19 cellular contexts compared by ENCODE assay signal in genomic region chr2:160156084-160156483, GRCh38. TPM values are rescaled to one million over a fixed set of nuclear protein-coding genes. Genes with fewer than 3 reads are reported as not detected.
DNase-seq lines count a peak whose midpoint lies in the region; ATAC-seq, FAIRE-seq and TF ChIP-seq lines count a peak whose summit lies in the region.
"Had no signal": no experiment of that assay in that cellular context is flagged by ENCODE, and none has a peak within 500 bp of the region (broad histone marks: within the 10 kb centered on the region; RNA-seq: fewer than 3 reads in every experiment).

No MANE protein-coding gene starts in this region.

- intact Hi-C loops in mammary epithelial cell (cut with micrococcal nuclease), result no loop called here

- TF ChIP-seq RAD21 in SK-N-SH (IDR thresholded peaks at IDR 0.05; ENCODE audit: low read length), result no peak

- no peaks in the 10 kb centered on the region for H3K9me2 ChIP-seq in SK-N-SH

- BruUV-seq in mammary epithelial cell (replicated peaks; lab: Mats Ljungman, UMichigan), result no TSS peak

- H3F3A ChIP-seq in SK-N-SH (replicated peaks; ENCODE audit: insufficient read depth), result no peaks in the 10 kb centered on the region

- DNase-seq in SK-N-SH, result no peak
- no peak for DNase-seq in mammary epithelial cell
- peak; percentile 34 for DNase-seq in kidney tubule cell (ENCODE audit: low spot score)
- no peak for DNase-seq in stimulated activated CD4-positive, alpha-beta T cell treated with anti-CD3 and anti-CD28 coated beads, Interleukin-15, amount 100 ng/mL, for 24 hours
- DNase-seq in HTR-8/SVneo (ENCODE audit: insufficient read length, low spot score), result no peak
- DNase-seq in GDM1 (lab: John Stamatoyannopoulos, UW), result no peak
- no peak for DNase-seq in erythroblast (lab: John Stamatoyannopoulos, UW)
- DNase-seq: activated CD4-positive, alpha-beta T cell treated with anti-CD3 and anti-CD28 coated beads for 36 hours; activated naive CD4-positive, alpha-beta T cell; DND-41; dorsolateral prefrontal cortex; NCI-H1694; NCI-H446 treated with DMSO at 0.1 percent for 48 hours; SIG-M5; transverse colon had no signal

- no peak for TF ChIP-seq EP300 in SK-N-SH (IDR thresholded peaks at IDR 0.05; ENCODE audit: borderline replicate concordance in 1 of 2, low read depth in 1 of 2, low read length in 1 of 2)

- dilution Hi-C loops in mammary epithelial cell (cut with HindIII; ENCODE audit: low sequenced_read_pairs), result no loop called here

- H3K79me2 ChIP-seq in SK-N-SH (ENCODE audit: insufficient read depth) (no peaks in the 10 kb centered on the region), mammary epithelial cell (ENCODE audit: insufficient read depth, low read length) (peaks cover 9% of the 10 kb centered on the region)

- H3K27ac ChIP-seq in SK-N-SH (ENCODE audit: low read depth in 2 of 2, low read length in 1 of 2), result no peak overlapping the region
- H3K27ac ChIP-seq in mammary epithelial cell (ENCODE audit: insufficient read depth, low read depth, low read length), result peak overlapping the region; percentile 25
- H3K27ac ChIP-seq: ascending aorta, dorsolateral prefrontal cortex, transverse colon had no signal

- POLR2A ChIA-PET in SK-N-SH (lab: Yijun Ruan, JAX), result no interaction called here

- H3K9ac ChIP-seq in SK-N-SH (no peak overlapping the region), mammary epithelial cell (ENCODE audit: insufficient read depth, low read length) (no peak overlapping the region)

- WGBS in SK-N-SH (ENCODE audit: low lambda C conversion rate), result 100% methylated on average over 4 of the region's 4 CpGs
- 89% methylated on average over 4 of the region's 4 CpGs for WGBS in mammary epithelial cell (ENCODE audit: low coverage, missing lambda C conversion rate)

- TF ChIP-seq POLR2A in erythroblast (IDR thresholded peaks at IDR 0.05; ENCODE audit: low read length), result no peak

- in situ Hi-C loops in mammary epithelial cell (cut with MboI; ENCODE audit: low sequenced_read_pairs in 2 of 2), result no loop called here

- H3K4me2 ChIP-seq in SK-N-SH (no peak overlapping the region), mammary epithelial cell (ENCODE audit: insufficient read depth, low read depth, low read length) (no peak overlapping the region)

- H3K27me3 ChIP-seq in SK-N-SH (ENCODE audit: insufficient read depth) (no peaks in the 10 kb centered on the region), mammary epithelial cell (ENCODE audit: insufficient read depth, low read length) (no peaks in the 10 kb centered on the region)
- H3K27me3 ChIP-seq: ascending aorta, dorsolateral prefrontal cortex, transverse colon had no signal

- CTCF ChIA-PET in SK-N-SH (lab: Yijun Ruan, JAX) (interaction anchor here (1.3 kb wide), 1 partner anchor 46 kb away, joined by 5 read pairs; no protein-coding TSS in a partner anchor), mammary epithelial cell (lab: Charles Lee; ENCODE audit: low non-redundant PET) (no interaction called here)

- TF ChIP-seq CTCF in SK-N-SH (IDR thresholded peaks at IDR 0.05) (no peak), mammary epithelial cell (conservative IDR thresholded peaks at IDR 0.05 in 1 of 2, IDR thresholded peaks at IDR 0.05 in 1 of 2; ENCODE audit: extremely low read depth in 1 of 2, insufficient read depth in 1 of 2, low read depth in 1 of 2, low read length in 2 of 2) (no peak)

- H4K20me1 ChIP-seq in SK-N-SH (ENCODE audit: insufficient read depth) (no peaks in the 10 kb centered on the region), mammary epithelial cell (ENCODE audit: insufficient read depth, low read length) (no peaks in the 10 kb centered on the region)

- H3K4me1 ChIP-seq in SK-N-SH (ENCODE audit: control insufficient read depth in 1 of 2, insufficient read depth in 2 of 2, low read depth in 1 of 2, low read length in 1 of 2) (peaks cover 9 to 13% of the 10 kb centered on the region in 2 experiments), mammary epithelial cell (ENCODE audit: insufficient read depth, low read length) (peaks cover 22% of the 10 kb centered on the region)
- H3K4me1 ChIP-seq: ascending aorta, transverse colon had no signal

- no peaks in the 10 kb centered on the region for H3K9me3 ChIP-seq in SK-N-SH
- H3K9me3 ChIP-seq in mammary epithelial cell (replicated peaks; ENCODE audit: insufficient read depth, low read length), result no peaks in the 10 kb centered on the region
- H3K9me3 ChIP-seq: ascending aorta, transverse colon had no signal

- no peak for FAIRE-seq in HTR-8/SVneo (lab: Jason Lieb, UNC)
- FAIRE-seq: A204.1 had no signal

- H3K36me3 ChIP-seq in SK-N-SH (replicated peaks in 1 of 2; ENCODE audit: control insufficient read depth in 1 of 2, insufficient read depth in 2 of 2, low read length in 1 of 2) (no peaks in the 10 kb centered on the region), mammary epithelial cell (ENCODE audit: insufficient read depth, low read length) (peaks cover 21% of the 10 kb centered on the region)
- H3K36me3 ChIP-seq: ascending aorta, transverse colon had no signal

- H2AFZ ChIP-seq in SK-N-SH (ENCODE audit: low read depth) (peak overlapping the region; percentile 40; the same call in 1 of the 2 replicates), mammary epithelial cell (ENCODE audit: low read depth, low read length) (no peak overlapping the region)

- no peak for ATAC-seq in SK-N-SH treated with all-trans-retinoic acid at 6 μM for 48 hours
- ATAC-seq: activated CD4-positive, alpha-beta T cell treated with anti-CD3 and anti-CD28 coated beads for 36 hours had no signal

- no peak overlapping the region for H3K4me3 ChIP-seq in SK-N-SH (ENCODE audit: low read depth in 2 of 2, low read length in 1 of 2)
- no peak overlapping the region for H3K4me3 ChIP-seq in mammary epithelial cell (replicated peaks in 1 of 3; ENCODE audit: insufficient read depth in 1 of 3, low read depth in 2 of 3, low read length in 3 of 3)
- H3K4me3 ChIP-seq: ascending aorta, dorsolateral prefrontal cortex, transverse colon had no signal

TF ChIP-seq in SK-N-SH, 30 proteins besides CTCF, POLR2A, EP300 and RAD21 (continues in another document):
- TF ChIP-seq GABPA (IDR thresholded peaks at IDR 0.05; ENCODE audit: low read depth) (no peak), CHD2 (IDR thresholded peaks at IDR 0.05; ENCODE audit: low read length, partially characterized antibody) (no peak), SIN3A (IDR thresholded peaks at IDR 0.05; ENCODE audit: borderline replicate concordance, low read depth, low read length) (no peak), RXRA (IDR thresholded peaks at IDR 0.05; ENCODE audit: borderline replicate concordance, low read depth) (no peak), TEAD4 (IDR thresholded peaks at IDR 0.05; ENCODE audit: borderline replicate concordance, insufficient read depth) (no peak), RFX5 (IDR thresholded peaks at IDR 0.05; ENCODE audit: low read length) (no peak)
- TF ChIP-seq, protein P1, sequence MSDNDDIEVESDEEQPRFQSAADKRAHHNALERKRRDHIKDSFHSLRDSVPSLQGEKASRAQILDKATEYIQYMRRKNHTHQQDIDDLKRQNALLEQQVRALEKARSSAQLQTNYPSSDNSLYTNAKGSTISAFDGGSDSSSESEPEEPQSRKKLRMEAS (IDR thresholded peaks at IDR 0.05; ENCODE audit: low read depth), result no peak
- TF ChIP-seq, protein P2, sequence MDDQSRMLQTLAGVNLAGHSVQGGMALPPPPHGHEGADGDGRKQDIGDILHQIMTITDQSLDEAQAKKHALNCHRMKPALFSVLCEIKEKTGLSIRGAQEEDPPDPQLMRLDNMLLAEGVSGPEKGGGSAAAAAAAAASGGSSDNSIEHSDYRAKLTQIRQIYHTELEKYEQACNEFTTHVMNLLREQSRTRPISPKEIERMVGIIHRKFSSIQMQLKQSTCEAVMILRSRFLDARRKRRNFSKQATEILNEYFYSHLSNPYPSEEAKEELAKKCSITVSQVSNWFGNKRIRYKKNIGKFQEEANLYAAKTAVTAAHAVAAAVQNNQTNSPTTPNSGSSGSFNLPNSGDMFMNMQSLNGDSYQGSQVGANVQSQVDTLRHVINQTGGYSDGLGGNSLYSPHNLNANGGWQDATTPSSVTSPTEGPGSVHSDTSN (IDR thresholded peaks at IDR 0.05), result no peak

TF ChIP-seq in SK-N-SH treated with all-trans-retinoic acid at 6 μM for 48 hours, 23 proteins besides CTCF, POLR2A, EP300 and RAD21:
- no peak for TF ChIP-seq ZC3H10 (CRISPR knock-in tag; IDR thresholded peaks at IDR 0.05)
- TF ChIP-seq ARNTL (CRISPR knock-in tag; IDR thresholded peaks at IDR 0.05; ENCODE audit: borderline replicate concordance, low read depth), result no peak
- no peak for TF ChIP-seq ZNF70 (CRISPR knock-in tag; IDR thresholded peaks at IDR 0.05)
- no peak for TF ChIP-seq ZNF8 (CRISPR knock-in tag; IDR thresholded peaks at IDR 0.05)
- no peak for TF ChIP-seq BACH2 (CRISPR knock-in tag; IDR thresholded peaks at IDR 0.05; ENCODE audit: borderline replicate concordance)
TF ChIP-seq in SK-N-SH treated with all-trans-retinoic acid at 6 μM for 48 hours: peak in this region for 0.

RNA-seq across cellular contexts. Expression of gene ITGB6, which starts 44.0 kb away (rescaled TPM):
- 0.10 and 0.13 TPM in 2 replicates for polyA plus RNA-seq in SK-N-SH (2012; rRNA removed)
- 0.13 and 0.15 TPM in 2 replicates for polyA plus RNA-seq in SK-N-SH (2012; cell fraction: cytosol; rRNA removed)
- polyA plus RNA-seq in SK-N-SH (2012; cell fraction: nucleus; rRNA removed), result 0.26 TPM in 2 replicates
- 100 to 1,000 TPM; 186 to 461 TPM for total RNA-seq in mammary epithelial cell
- 162 TPM for polyA plus RNA-seq in mammary epithelial cell
- 233 TPM for polyA minus RNA-seq in mammary epithelial cell
- total RNA-seq: activated CD4-positive, alpha-beta T cell treated with anti-CD3 and anti-CD28 coated beads for 36 hours; ascending aorta; dorsolateral prefrontal cortex; fibroblast of lung had no signal

Comparison
In these comparisons a context has a peak if more than half of its experiments do, and no peak if none do; other contexts are left out.
1. RNA of gene ITGB6, which starts 44.0 kb away (polyA plus RNA-seq): 162 TPM in mammary epithelial cell (single experiment); 0.10 to 0.26 TPM in SK-N-SH; every median in the first group is over 100 times any median in the second.